Comparison of ENCODE assay signal across 22 cellular contexts in genomic region chr12:9342614-9343353, GRCh38.
"Had no signal": no experiment of that assay in that cellular context is flagged by ENCODE, and none has a peak within 500 bp of the region (broad histone marks: within the 10 kb centered on the region; RNA-seq: fewer than 3 reads in every experiment).

No MANE protein-coding gene starts in this region.

- H3K4me3 ChIP-seq: coronary artery, left ventricle myocardium inferior, ovary, psoas muscle, skin epidermis, tibial nerve, vagina had no signal

- H3K36me3 ChIP-seq: brain microvascular endothelial cell, left ventricle myocardium inferior, ovary, tibial nerve, vagina had no signal

- H3K27me3 Mint-ChIP-seq: stimulated activated naive CD8-positive, alpha-beta T cell treated with anti-CD3 and anti-CD28 coated beads, Interleukin-15, Interleukin-2, amounts not matched to agents 100 ng/mL and 50 ng/mL, for 24 hours had no signal

- H3K27me3 ChIP-seq: brain microvascular endothelial cell, ovary, tibial nerve, vagina had no signal

- H3K27ac Mint-ChIP-seq: stimulated activated naive CD8-positive, alpha-beta T cell treated with anti-CD3 and anti-CD28 coated beads, Interleukin-15, Interleukin-2, amounts not matched to agents 100 ng/mL and 50 ng/mL, for 24 hours had no signal

- DNase-seq: activated CD4-positive, alpha-beta T cell treated with anti-CD3 and anti-CD28 coated beads, Interleukin-2, amount 50 U/mL, for 1 hour; activated CD8-positive, alpha-beta memory T cell treated with anti-CD3 and anti-CD28 coated beads for 24 hours; activated gamma-delta T cell treated with Interleukin-2 at 50 U/mL for 16 hours; aorta; brain microvascular endothelial cell; erythroblast; foreskin melanocyte; head of caudate nucleus; left ventricle myocardium inferior; mammary epithelial cell; midbrain; ovary; psoas muscle; right cardiac atrium; stimulated activated CD4-positive, alpha-beta T cell treated with anti-CD3 and anti-CD28 coated beads, Interleukin-15, amount 100 ng/mL, for 24 hours; stimulated activated CD4-positive, alpha-beta T cell treated with anti-CD3 and anti-CD28 coated beads, Interleukin-2, amount 100 ng/mL, for 48 hours had no signal

- H3K9me3 Mint-ChIP-seq: stimulated activated naive CD8-positive, alpha-beta T cell treated with anti-CD3 and anti-CD28 coated beads, Interleukin-15, Interleukin-2, amounts not matched to agents 100 ng/mL and 50 ng/mL, for 24 hours had no signal

- H3K4me1 ChIP-seq: left ventricle myocardium inferior, psoas muscle, tibial nerve had no signal

- ATAC-seq: activated CD4-positive, CD25-positive, alpha-beta regulatory T cell treated with anti-CD3 and anti-CD28 coated beads, Interleukin-2, amount 50 U/mL, for 24 hours; psoas muscle; right cardiac atrium had no signal

- H3K4me3 Mint-ChIP-seq: stimulated activated naive CD8-positive, alpha-beta T cell treated with anti-CD3 and anti-CD28 coated beads, Interleukin-15, Interleukin-2, amounts not matched to agents 100 ng/mL and 50 ng/mL, for 24 hours had no signal

- H3K9me3 ChIP-seq: left ventricle myocardium inferior, ovary, psoas muscle, tibial nerve, vagina had no signal
